In genomic region chr4:173243917-173244658, GRCh38 we compare ENCODE assay signal across 8 cellular contexts.
A peak's percentile ranks its signal among the peaks of the same experiment; 100 is the strongest.
DNase-seq lines count a peak whose midpoint lies in the region; ATAC-seq and TF ChIP-seq lines count a peak whose summit lies in the region.

No MANE protein-coding gene starts in this region.

- no peak for TF ChIP-seq EP300 in sigmoid colon (IDR thresholded peaks at IDR 0.05)

- H3K27me3 ChIP-seq in gastrocnemius medialis (peaks cover 0 to 6% (median 0%) of the 10 kb centered on the region in 3 donors), sigmoid colon (no peaks in the 10 kb centered on the region)
- no peaks in the 10 kb centered on the region for H3K27me3 ChIP-seq in naive thymus-derived CD4-positive, alpha-beta T cell (ENCODE audit: control insufficient read depth in 2 of 2, insufficient read depth in 2 of 2, low read length in 2 of 2)

- H3K9me3 ChIP-seq in gastrocnemius medialis, result no peaks in the 10 kb centered on the region
- H3K9me3 ChIP-seq in sigmoid colon, result no peaks in the 10 kb centered on the region
- H3K9me3 ChIP-seq in naive thymus-derived CD4-positive, alpha-beta T cell (ENCODE audit: control insufficient read depth in 2 of 3, low read length in 3 of 3), result no peaks in the 10 kb centered on the region

- peaks cover 0 to 11% (median 5%) of the 10 kb centered on the region in 5 donors for H3K36me3 Mint-ChIP-seq in naive thymus-derived CD4-positive, alpha-beta T cell

- H3K4me3 ChIP-seq in gastrocnemius medialis (no peak overlapping the region), sigmoid colon (no peak overlapping the region)
- no peak overlapping the region for H3K4me3 ChIP-seq in naive thymus-derived CD4-positive, alpha-beta T cell (ENCODE audit: low read length)

- CTCF ChIA-PET in naive thymus-derived CD4-positive, alpha-beta T cell (lab: Charles Lee), result no interaction called here

- H3K4me1 Mint-ChIP-seq in naive thymus-derived CD4-positive, alpha-beta T cell, result peaks cover 5 to 24% (median 20%) of the 10 kb centered on the region in 7 donors

- H3K36me3 ChIP-seq in gastrocnemius medialis (no peaks in the 10 kb centered on the region), sigmoid colon (no peaks in the 10 kb centered on the region)
- H3K36me3 ChIP-seq in naive thymus-derived CD4-positive, alpha-beta T cell (ENCODE audit: control insufficient read depth in 2 of 3, insufficient read depth in 3 of 3, low read length in 3 of 3), result no peaks in the 10 kb centered on the region

- H3K27ac ChIP-seq in gastrocnemius medialis (peak overlapping the region in 1 of 4 donors; percentile 43), sigmoid colon (no peak overlapping the region)
- H3K27ac ChIP-seq in naive thymus-derived CD4-positive, alpha-beta T cell (ENCODE audit: low read depth, low read length), result no peak overlapping the region

- in situ Hi-C loops in gastrocnemius medialis (cut with MboI; ENCODE audit: low sequenced_read_pairs in 4 of 4), result no loop called here

- H3K4me1 ChIP-seq in gastrocnemius medialis (peaks cover 0 to 8% of the 10 kb centered on the region in 2 donors), sigmoid colon (no peaks in the 10 kb centered on the region)
- H3K4me1 ChIP-seq in naive thymus-derived CD4-positive, alpha-beta T cell (ENCODE audit: control insufficient read depth in 2 of 2, insufficient read depth in 2 of 2, low read length in 2 of 2), result no peaks in the 10 kb centered on the region

- TF ChIP-seq CTCF in gastrocnemius medialis (IDR thresholded peaks at IDR 0.05 in 4 of 5, conservative IDR thresholded peaks at IDR 0.05 in 1 of 5), result no peak
- TF ChIP-seq CTCF in sigmoid colon (IDR thresholded peaks at IDR 0.05), result no peak

- ATAC-seq in HG02852 (IDR thresholded peaks at IDR 0.05; ENCODE audit: unreplicated experiment), result peak; percentile 80
- ATAC-seq in gastrocnemius medialis, result peak; percentile 26 to 30
- ATAC-seq in naive thymus-derived CD4-positive, alpha-beta T cell, result no peak

- DNase-seq in NCI-H2171 treated with DMSO at 0.1 percent for 48 hours (lab: John Stamatoyannopoulos, UW) (peak; percentile 40), NCI-H2171 (lab: John Stamatoyannopoulos, UW) (no peak), NCI-H1105 (lab: John Stamatoyannopoulos, UW) (peak; percentile 45), gastrocnemius medialis (no peak), sigmoid colon (no peak), NCI-H2227 (lab: John Stamatoyannopoulos, UW; ENCODE audit: unreplicated experiment) (no peak)
- no peak for DNase-seq in naive thymus-derived CD4-positive, alpha-beta T cell

- H3K27ac Mint-ChIP-seq in naive thymus-derived CD4-positive, alpha-beta T cell, result no peak overlapping the region

- 92 to 98% methylated on average over 3 of the region's 3 CpGs for WGBS in sigmoid colon, 2 donors

- no peaks in the 10 kb centered on the region for H3K27me3 Mint-ChIP-seq in naive thymus-derived CD4-positive, alpha-beta T cell

- H3K9me3 Mint-ChIP-seq in naive thymus-derived CD4-positive, alpha-beta T cell, result no peaks in the 10 kb centered on the region

- intact Hi-C loops in gastrocnemius medialis (cut with DNase I; ENCODE audit: low total_unique reads), result no loop called here
- intact Hi-C loops in sigmoid colon (cut with DNase I), result no loop called here
- intact Hi-C loops in naive thymus-derived CD4-positive, alpha-beta T cell (cut with micrococcal nuclease), result no loop called here

- H3K4me3 Mint-ChIP-seq in naive thymus-derived CD4-positive, alpha-beta T cell, result no peak overlapping the region

- no peak for TF ChIP-seq POLR2A in gastrocnemius medialis (IDR thresholded peaks at IDR 0.05)
- no peak for TF ChIP-seq POLR2A in sigmoid colon (IDR thresholded peaks at IDR 0.05)

- POLR2A ChIA-PET in naive thymus-derived CD4-positive, alpha-beta T cell (lab: Charles Lee), result no interaction called here

Comparison
In these comparisons a context has a peak if more than half of its experiments do, and no peak if none do; other contexts are left out.
1. DNase-seq: peak in NCI-H2171 treated with DMSO at 0.1 percent for 48 hours (single experiment) and NCI-H1105 (single experiment); none in NCI-H2171 (single experiment), gastrocnemius medialis (0 of 2), sigmoid colon (single experiment), NCI-H2227 (single experiment) and naive thymus-derived CD4-positive, alpha-beta T cell (0 of 9).